8 cellular contexts compared by ENCODE assay signal in genomic region chr19:29664753-29665214, GRCh38. TPM values are rescaled to one million over a fixed set of nuclear protein-coding genes. Genes with fewer than 3 reads are reported as not detected.
A peak's percentile ranks its signal among the peaks of the same experiment; 100 is the strongest.
DNase-seq lines count a peak whose midpoint lies in the region; ATAC-seq and TF ChIP-seq lines count a peak whose summit lies in the region.

No MANE protein-coding gene starts in this region.

- CTCF ChIA-PET in activated naive CD4-positive, alpha-beta T cell treated with anti-CD3 and anti-CD28 coated beads, Interleukin-2, amount 10 ng/mL, durations not matched to agents 7 days and 5 days (lab: Charles Lee): interaction anchor here (0.7 to 5.6 kb wide), 11 partner anchors 8 to 59 kb away, joined by 3 to 58 read pairs (median 7); partner anchors contain the start of genes C19orf12 and POP4

- peak; percentile 15 to 39 (median 28) for TF ChIP-seq CTCF in right lobe of liver (IDR thresholded peaks at IDR 0.05)

- POLR2A ChIA-PET in activated naive CD8-positive, alpha-beta T cell treated with anti-CD3 and anti-CD28 coated beads, Interleukin-2, amount 10 ng/mL, durations not matched to agents 7 days and 5 days (lab: Charles Lee): interaction anchor here (0.7 to 6.9 kb wide), 9 partner anchors 9 to 58 kb away, joined by 3 to 72 read pairs (median 27); partner anchors contain the start of genes C19orf12 and POP4

- H3K4me1 Mint-ChIP-seq in activated naive CD4-positive, alpha-beta T cell treated with anti-CD3 and anti-CD28 coated beads, Interleukin-2, amount 10 ng/mL, durations not matched to agents 7 days and 5 days: peaks cover 58% of the 10 kb centered on the region
- peaks cover 56% of the 10 kb centered on the region for H3K4me1 Mint-ChIP-seq in activated naive CD8-positive, alpha-beta T cell treated with anti-CD3 and anti-CD28 coated beads, Interleukin-2, amount 10 ng/mL, durations not matched to agents 7 days and 5 days

- no peak for TF ChIP-seq POLR2A in right lobe of liver (IDR thresholded peaks at IDR 0.05)

- H3K36me3 Mint-ChIP-seq in activated naive CD4-positive, alpha-beta T cell treated with anti-CD3 and anti-CD28 coated beads, Interleukin-2, amount 10 ng/mL, durations not matched to agents 7 days and 5 days: peaks cover 25% of the 10 kb centered on the region
- H3K36me3 Mint-ChIP-seq in activated naive CD8-positive, alpha-beta T cell treated with anti-CD3 and anti-CD28 coated beads, Interleukin-2, amount 10 ng/mL, durations not matched to agents 7 days and 5 days: peaks cover 12% of the 10 kb centered on the region

- H3K4me1 ChIP-seq in right lobe of liver (peaks cover 0 to 42% (median 16%) of the 10 kb centered on the region in 4 donors), urinary bladder (ENCODE audit: insufficient read depth) (no peaks in the 10 kb centered on the region)

- H3K9me3 ChIP-seq in right lobe of liver: no peaks in the 10 kb centered on the region

- 17% methylated on average over 14 of the region's 22 CpGs for WGBS in right lobe of liver (ENCODE audit: insufficient coverage, low coverage, low lambda C conversion rate, missing lambda C conversion rate)
- 34% methylated on average over 22 of the region's 22 CpGs for WGBS in urinary bladder

- H3K27ac ChIP-seq in right lobe of liver: peak overlapping the region; percentile 48 to 85 (median 83)
- H3K27ac ChIP-seq in urinary bladder (ENCODE audit: low read depth): peak overlapping the region; percentile 78

- H3K27ac Mint-ChIP-seq in activated naive CD4-positive, alpha-beta T cell treated with anti-CD3 and anti-CD28 coated beads, Interleukin-2, amount 10 ng/mL, durations not matched to agents 7 days and 5 days: peak overlapping the region; percentile 65
- H3K27ac Mint-ChIP-seq in activated naive CD8-positive, alpha-beta T cell treated with anti-CD3 and anti-CD28 coated beads, Interleukin-2, amount 10 ng/mL, durations not matched to agents 7 days and 5 days: peak overlapping the region; percentile 73

- H3K36me3 ChIP-seq in right lobe of liver (no peaks in the 10 kb centered on the region), urinary bladder (ENCODE audit: insufficient read depth) (no peaks in the 10 kb centered on the region)

- H3K27me3 ChIP-seq in right lobe of liver: no peaks in the 10 kb centered on the region

- H3K9me3 Mint-ChIP-seq in activated naive CD4-positive, alpha-beta T cell treated with anti-CD3 and anti-CD28 coated beads, Interleukin-2, amount 10 ng/mL, durations not matched to agents 7 days and 5 days: no peaks in the 10 kb centered on the region
- H3K9me3 Mint-ChIP-seq in activated naive CD8-positive, alpha-beta T cell treated with anti-CD3 and anti-CD28 coated beads, Interleukin-2, amount 10 ng/mL, durations not matched to agents 7 days and 5 days: no peaks in the 10 kb centered on the region

- no peak for ATAC-seq in activated naive CD8-positive, alpha-beta T cell treated with anti-CD3 and anti-CD28 coated beads, Interleukin-2, amount 10 ng/mL, durations not matched to agents 7 days and 5 days (ENCODE audit: low read depth)
- ATAC-seq in right lobe of liver: peak in 3 of 4 donors; percentile 1 to 37 (median 16)

- peak overlapping the region; percentile 83 to 95 (median 94) for H3K4me3 ChIP-seq in right lobe of liver
- H3K4me3 ChIP-seq in urinary bladder (ENCODE audit: low read depth, low read length): peak overlapping the region; percentile 84

- H3K27me3 Mint-ChIP-seq in activated naive CD4-positive, alpha-beta T cell treated with anti-CD3 and anti-CD28 coated beads, Interleukin-2, amount 10 ng/mL, durations not matched to agents 7 days and 5 days: peaks cover 12% of the 10 kb centered on the region
- H3K27me3 Mint-ChIP-seq in activated naive CD8-positive, alpha-beta T cell treated with anti-CD3 and anti-CD28 coated beads, Interleukin-2, amount 10 ng/mL, durations not matched to agents 7 days and 5 days: no peaks in the 10 kb centered on the region

- intact Hi-C loops in right lobe of liver (cut with DNase I): no loop called here

- H3K4me3 Mint-ChIP-seq in activated naive CD4-positive, alpha-beta T cell treated with anti-CD3 and anti-CD28 coated beads, Interleukin-2, amount 10 ng/mL, durations not matched to agents 7 days and 5 days: peak overlapping the region; percentile 70
- H3K4me3 Mint-ChIP-seq in activated naive CD8-positive, alpha-beta T cell treated with anti-CD3 and anti-CD28 coated beads, Interleukin-2, amount 10 ng/mL, durations not matched to agents 7 days and 5 days: peak overlapping the region; percentile 70

- no peak for DNase-seq in activated naive CD4-positive, alpha-beta T cell treated with anti-CD3 and anti-CD28 coated beads, Interleukin-2, amount 10 ng/mL, durations not matched to agents 7 days and 5 days
- no peak for DNase-seq in activated naive CD4-positive, alpha-beta T cell (lab: John Stamatoyannopoulos, UW)
- no peak for DNase-seq in activated naive CD8-positive, alpha-beta T cell treated with anti-CD3 and anti-CD28 coated beads, Interleukin-2, amount 10 ng/mL, durations not matched to agents 7 days and 5 days
- DNase-seq in right lobe of liver (no peak), pons (ENCODE audit: low spot score) (no peak), NCI-H2196 (lab: John Stamatoyannopoulos, UW; ENCODE audit: unreplicated experiment) (no peak), NCI-H146 treated with DMSO at 0.1 percent for 48 hours (lab: John Stamatoyannopoulos, UW; ENCODE audit: unreplicated experiment) (no peak)

RNA-seq across cellular contexts. Expression of gene PLEKHF1, which starts 0.5 kb away (rescaled TPM):
- total RNA-seq in activated naive CD8-positive, alpha-beta T cell treated with anti-CD3 and anti-CD28 coated beads, Interleukin-2, amount 10 ng/mL, durations not matched to agents 7 days and 5 days: 10 to 100 TPM; 33.3 to 35.9 TPM
- total RNA-seq in right lobe of liver: 10 to 100 TPM in 2 of 6 experiments, 1 to 10 TPM in 4; 5.6 to 13.8 (median 9.8) TPM
- 13.4 TPM for total RNA-seq in urinary bladder
- polyA plus RNA-seq in urinary bladder: 30.8 TPM

RNA-seq across cellular contexts. Expression of gene C19orf12, which starts 50.3 kb away (rescaled TPM):
- total RNA-seq in activated naive CD8-positive, alpha-beta T cell treated with anti-CD3 and anti-CD28 coated beads, Interleukin-2, amount 10 ng/mL, durations not matched to agents 7 days and 5 days: 10 to 100 TPM; 31.8 to 38.2 TPM
- total RNA-seq in right lobe of liver (10 to 100 TPM; 35.2 to 62.8 (median 52.4) TPM), urinary bladder (20.8 TPM)
- polyA plus RNA-seq in urinary bladder: 26.5 TPM

RNA-seq across cellular contexts. Expression of gene POP4, which starts 58.7 kb away (rescaled TPM):
- total RNA-seq in activated naive CD8-positive, alpha-beta T cell treated with anti-CD3 and anti-CD28 coated beads, Interleukin-2, amount 10 ng/mL, durations not matched to agents 7 days and 5 days: 10 to 100 TPM; 79.9 to 80.3 TPM
- total RNA-seq in right lobe of liver (10 to 100 TPM; 28.5 to 58.5 (median 34.8) TPM), urinary bladder (66.9 TPM)
- 82.4 TPM for polyA plus RNA-seq in urinary bladder
